16 cellular contexts compared by ENCODE assay signal in genomic region chr10:77524300-77524711, GRCh38.
DNase-seq lines count a peak whose midpoint lies in the region; ATAC-seq and TF ChIP-seq lines count a peak whose summit lies in the region.
"Had no signal": no experiment of that assay in that cellular context is flagged by ENCODE, and none has a peak within 500 bp of the region (broad histone marks: within the 10 kb centered on the region; RNA-seq: fewer than 3 reads in every experiment).

No MANE protein-coding gene starts in this region.

- H3K4me1 Mint-ChIP-seq in T-helper 17 cell: no peaks in the 10 kb centered on the region

- peak overlapping the region; percentile 86 for H3K4me2 ChIP-seq in GM23248 (ENCODE audit: unreplicated experiment)

- no peak for TF ChIP-seq CTCF in ascending aorta (IDR thresholded peaks at IDR 0.05)
- no peak for TF ChIP-seq CTCF in tibial artery (IDR thresholded peaks at IDR 0.05)

- no peaks in the 10 kb centered on the region for H3K9me2 ChIP-seq in GM23248 (ENCODE audit: insufficient read depth)

- ATAC-seq in GM21367 (IDR thresholded peaks at IDR 0.05; ENCODE audit: unreplicated experiment) (no peak), T-helper 17 cell (no peak), HG02840 (IDR thresholded peaks at IDR 0.05; ENCODE audit: low FRiP score, unreplicated experiment) (no peak)

- DNase-seq in GM23248: peak; percentile 87
- DNase-seq in ascending aorta (ENCODE audit: low spot score in 2 of 2): no peak
- peak; percentile 81 for DNase-seq in iris pigment epithelial cell (ENCODE audit: low read depth)
- no peak for DNase-seq in tibial artery
- DNase-seq in T-helper 17 cell: no peak
- DNase-seq in D341Med (ENCODE audit: low spot score): no peak
- DNase-seq: activated B cell treated with CpG ODN at 0.5 μM for 24 hours; foreskin melanocyte; NCI-H1105 treated with DMSO at 0.1 percent for 48 hours; NCI-H524; occipital lobe; SHP77; stimulated activated naive CD4-positive, alpha-beta T cell had no signal

- peaks cover 37% of the 10 kb centered on the region for H3K27me3 Mint-ChIP-seq in T-helper 17 cell

- H3K4me1 ChIP-seq in GM23248 (ENCODE audit: insufficient read depth): peaks cover 26% of the 10 kb centered on the region
- peaks cover 0 to 28% of the 10 kb centered on the region in 2 donors for H3K4me1 ChIP-seq in ascending aorta
- peaks cover 0 to 74% (median 32%) of the 10 kb centered on the region in 4 donors for H3K4me1 ChIP-seq in tibial artery

- H3K27me3 ChIP-seq in GM23248 (replicated peaks; ENCODE audit: insufficient read depth) (no peaks in the 10 kb centered on the region), ascending aorta (no peaks in the 10 kb centered on the region), tibial artery (no peaks in the 10 kb centered on the region)

- H3K4me3 ChIP-seq in GM23248: peak overlapping the region; percentile 51
- no peak overlapping the region for H3K4me3 ChIP-seq in ascending aorta
- no peak overlapping the region for H3K4me3 ChIP-seq in tibial artery

- H3K36me3 ChIP-seq in GM23248 (ENCODE audit: low read depth) (no peaks in the 10 kb centered on the region), ascending aorta (no peaks in the 10 kb centered on the region), tibial artery (no peaks in the 10 kb centered on the region)

- peaks cover 7% of the 10 kb centered on the region for H3K79me2 ChIP-seq in GM23248 (ENCODE audit: insufficient read depth)

- H3F3A ChIP-seq in GM23248 (ENCODE audit: insufficient read depth): peaks cover 28% of the 10 kb centered on the region

- H3K27ac Mint-ChIP-seq in T-helper 17 cell: no peak overlapping the region
- H3K27ac Mint-ChIP-seq: activated B cell treated with CpG ODN at 0.5 μM for 24 hours; activated T-helper 1 cell treated with anti-CD3 and anti-CD28 coated beads, Interleukin-12 subunit alpha, Interleukin-12 subunit beta, Interleukin-2, Interleukin-4 antibody, amounts not matched to agents 30 ng/mL and 10 ng/mL and 1 ng/mL, durations not matched to agents 14 hours and 24 hours and 36 hours had no signal

- H2AFZ ChIP-seq in GM23248: no peak overlapping the region

- H4K20me1 ChIP-seq in GM23248 (ENCODE audit: insufficient read depth): no peaks in the 10 kb centered on the region

- in situ Hi-C loops in GM23248 (cut with MboI): no loop called here

- no peaks in the 10 kb centered on the region for H3K36me3 Mint-ChIP-seq in T-helper 17 cell (ENCODE audit: low read depth)

- H3K27ac ChIP-seq in GM23248 (peak overlapping the region; percentile 67), ascending aorta (peak overlapping the region; percentile 37 to 48), tibial artery (peak overlapping the region; percentile 21 to 60)

- peak overlapping the region; percentile 23 for H3K9ac ChIP-seq in GM23248

- H3K9me3 ChIP-seq in GM23248 (ENCODE audit: low read depth): no peaks in the 10 kb centered on the region
- H3K9me3 ChIP-seq in ascending aorta: no peaks in the 10 kb centered on the region
- H3K9me3 ChIP-seq in tibial artery: no peaks in the 10 kb centered on the region
- H3K9me3 ChIP-seq in T-helper 17 cell (ENCODE audit: control insufficient read depth, low read length, poor library complexity, severe bottlenecking): no peaks in the 10 kb centered on the region

- intact Hi-C loops in ascending aorta (cut with DNase I) (no loop called here), tibial artery (cut with DNase I; ENCODE audit: low total_unique reads) (loop anchor here (10.0 kb wide), 1 partner anchor 110 kb away; the partner anchor contains the start of gene KCNMA1)

- H3K4me3 Mint-ChIP-seq in T-helper 17 cell: no peak overlapping the region
- H3K4me3 Mint-ChIP-seq: activated B cell treated with CpG ODN at 0.5 μM for 24 hours; activated T-helper 1 cell treated with anti-CD3 and anti-CD28 coated beads, Interleukin-12 subunit alpha, Interleukin-12 subunit beta, Interleukin-2, Interleukin-4 antibody, amounts not matched to agents 30 ng/mL and 10 ng/mL and 1 ng/mL, durations not matched to agents 14 hours and 24 hours and 36 hours had no signal

- WGBS in GM23248 (ENCODE audit: low coverage in 1 of 2, low lambda C conversion rate in 2 of 2, missing lambda C conversion rate in 2 of 2), 2 experiments: 1 to 2% methylated on average over 6 of the region's 6 CpGs

Comparison
In these comparisons a context has a peak if more than half of its experiments do, and no peak if none do; other contexts are left out.
1. DNase-seq: peak in GM23248 (single experiment) and iris pigment epithelial cell (single experiment); none in ascending aorta (0 of 2), tibial artery (0 of 2), T-helper 17 cell (0 of 3) and D341Med (single experiment).
2. Peak in every context shown above with its lines, with median percentiles within 50 percentile points of each other: H3K27ac ChIP-seq.